ENCODE assay signal across 1 cellular context in the genomic region with DNA sequence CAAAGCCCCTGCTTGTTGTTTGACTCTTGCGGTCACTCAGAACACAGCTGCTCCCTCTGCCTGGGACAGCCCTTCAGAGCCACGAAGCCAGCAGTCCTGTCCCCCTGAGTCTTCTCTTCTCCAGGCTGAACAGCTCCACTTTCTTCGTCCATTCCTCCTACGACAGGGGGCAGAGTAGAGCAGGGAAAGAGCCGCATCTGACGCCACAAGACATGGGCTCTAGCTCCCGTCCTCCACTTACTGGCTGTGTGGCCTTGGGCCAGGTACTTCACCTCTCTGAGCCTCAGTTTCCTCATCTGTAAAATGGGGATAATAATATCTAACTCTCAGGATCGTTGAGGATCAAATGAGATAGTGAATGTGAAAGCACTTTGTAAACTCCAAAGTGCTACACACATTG.
TF ChIP-seq lines count a peak whose summit lies in the region.

No MANE protein-coding gene starts in this region.

TF ChIP-seq in K562, 482 proteins besides CTCF, POLR2A, EP300 and RAD21 (continued from another document and continues in another):
- TF ChIP-seq, protein P1, sequence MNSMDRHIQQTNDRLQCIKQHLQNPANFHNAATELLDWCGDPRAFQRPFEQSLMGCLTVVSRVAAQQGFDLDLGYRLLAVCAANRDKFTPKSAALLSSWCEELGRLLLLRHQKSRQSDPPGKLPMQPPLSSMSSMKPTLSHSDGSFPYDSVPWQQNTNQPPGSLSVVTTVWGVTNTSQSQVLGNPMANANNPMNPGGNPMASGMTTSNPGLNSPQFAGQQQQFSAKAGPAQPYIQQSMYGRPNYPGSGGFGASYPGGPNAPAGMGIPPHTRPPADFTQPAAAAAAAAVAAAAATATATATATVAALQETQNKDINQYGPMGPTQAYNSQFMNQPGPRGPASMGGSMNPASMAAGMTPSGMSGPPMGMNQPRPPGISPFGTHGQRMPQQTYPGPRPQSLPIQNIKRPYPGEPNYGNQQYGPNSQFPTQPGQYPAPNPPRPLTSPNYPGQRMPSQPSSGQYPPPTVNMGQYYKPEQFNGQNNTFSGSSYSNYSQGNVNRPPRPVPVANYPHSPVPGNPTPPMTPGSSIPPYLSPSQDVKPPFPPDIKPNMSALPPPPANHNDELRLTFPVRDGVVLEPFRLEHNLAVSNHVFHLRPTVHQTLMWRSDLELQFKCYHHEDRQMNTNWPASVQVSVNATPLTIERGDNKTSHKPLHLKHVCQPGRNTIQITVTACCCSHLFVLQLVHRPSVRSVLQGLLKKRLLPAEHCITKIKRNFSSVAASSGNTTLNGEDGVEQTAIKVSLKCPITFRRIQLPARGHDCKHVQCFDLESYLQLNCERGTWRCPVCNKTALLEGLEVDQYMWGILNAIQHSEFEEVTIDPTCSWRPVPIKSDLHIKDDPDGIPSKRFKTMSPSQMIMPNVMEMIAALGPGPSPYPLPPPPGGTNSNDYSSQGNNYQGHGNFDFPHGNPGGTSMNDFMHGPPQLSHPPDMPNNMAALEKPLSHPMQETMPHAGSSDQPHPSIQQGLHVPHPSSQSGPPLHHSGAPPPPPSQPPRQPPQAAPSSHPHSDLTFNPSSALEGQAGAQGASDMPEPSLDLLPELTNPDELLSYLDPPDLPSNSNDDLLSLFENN (IDR thresholded peaks at IDR 0.05; ENCODE audit: low read depth in 2 of 2, low read length in 2 of 2): no peak
- TF ChIP-seq NRF1 (conservative IDR thresholded peaks at IDR 0.05 in 1 of 2, IDR thresholded peaks at IDR 0.05 in 1 of 2) (no peak), SREBF1 (IDR thresholded peaks at IDR 0.05; ENCODE audit: borderline replicate concordance, low read depth, low read length) (no peak), ZNF830 (CRISPR knock-in tag; IDR thresholded peaks at IDR 0.05) (no peak), POU5F1 (IDR thresholded peaks at IDR 0.05; ENCODE audit: borderline replicate concordance, low read depth, low read length, partially characterized antibody) (no peak), ZNF408 (CRISPR knock-in tag; IDR thresholded peaks at IDR 0.05; ENCODE audit: low read depth) (no peak), MECOM (CRISPR knock-in tag; IDR thresholded peaks at IDR 0.05) (no peak), NCOA2 (IDR thresholded peaks at IDR 0.05; ENCODE audit: partially characterized antibody in 2 of 2) (no peak), RBM14 (IDR thresholded peaks at IDR 0.05; ENCODE audit: borderline replicate concordance, insufficient read depth, low read depth, low read length) (no peak), ZNF717 (CRISPR knock-in tag; IDR thresholded peaks at IDR 0.05) (no peak), STAT5B (CRISPR knock-in tag; IDR thresholded peaks at IDR 0.05) (no peak), BRF1 (IDR thresholded peaks at IDR 0.05; ENCODE audit: borderline replicate concordance, extremely low read depth, insufficient read length) (no peak), ESRRA (IDR thresholded peaks at IDR 0.05; ENCODE audit: borderline replicate concordance, low read depth) (peak; percentile 51; the same call in 1 of the 2 replicates), ZNF263 (CRISPR knock-in tag; IDR thresholded peaks at IDR 0.05; ENCODE audit: borderline replicate concordance) (0 out of 2 replicates have a peak, but pooled peaks have one; percentile 34), FOXA1 (IDR thresholded peaks at IDR 0.05; ENCODE audit: borderline replicate concordance) (no peak), TSC22D4 (tag; IDR thresholded peaks at IDR 0.05) (no peak), KLF16 (IDR thresholded peaks at IDR 0.05) (no peak), BRCA1 (IDR thresholded peaks at IDR 0.05) (no peak), BRCA1 (CRISPR knock-in tag; IDR thresholded peaks at IDR 0.05) (no peak), KDM2B (CRISPR knock-in tag; IDR thresholded peaks at IDR 0.05) (no peak), CBFA2T3 (IDR thresholded peaks at IDR 0.05) (no peak), COPS2 (conservative IDR thresholded peaks at IDR 0.05) (no peak), JUNB (CRISPR knock-in tag; conservative IDR thresholded peaks at IDR 0.05) (no peak), ZBTB7A (IDR thresholded peaks at IDR 0.05; ENCODE audit: borderline replicate concordance, control insufficient read depth, low read depth, low read length) (no peak), ZNF589 (CRISPR knock-in tag; IDR thresholded peaks at IDR 0.05; ENCODE audit: low read depth) (no peak), SIN3B (IDR thresholded peaks at IDR 0.05; ENCODE audit: low read depth) (no peak), FOXM1 (IDR thresholded peaks at IDR 0.05; ENCODE audit: low read depth) (peak; percentile 55; the same call in 1 of the 2 replicates), FOXM1 (CRISPR knock-in tag; IDR thresholded peaks at IDR 0.05; ENCODE audit: low read depth) (no peak), KHSRP (IDR thresholded peaks at IDR 0.05) (no peak)
- TF ChIP-seq, protein P2, sequence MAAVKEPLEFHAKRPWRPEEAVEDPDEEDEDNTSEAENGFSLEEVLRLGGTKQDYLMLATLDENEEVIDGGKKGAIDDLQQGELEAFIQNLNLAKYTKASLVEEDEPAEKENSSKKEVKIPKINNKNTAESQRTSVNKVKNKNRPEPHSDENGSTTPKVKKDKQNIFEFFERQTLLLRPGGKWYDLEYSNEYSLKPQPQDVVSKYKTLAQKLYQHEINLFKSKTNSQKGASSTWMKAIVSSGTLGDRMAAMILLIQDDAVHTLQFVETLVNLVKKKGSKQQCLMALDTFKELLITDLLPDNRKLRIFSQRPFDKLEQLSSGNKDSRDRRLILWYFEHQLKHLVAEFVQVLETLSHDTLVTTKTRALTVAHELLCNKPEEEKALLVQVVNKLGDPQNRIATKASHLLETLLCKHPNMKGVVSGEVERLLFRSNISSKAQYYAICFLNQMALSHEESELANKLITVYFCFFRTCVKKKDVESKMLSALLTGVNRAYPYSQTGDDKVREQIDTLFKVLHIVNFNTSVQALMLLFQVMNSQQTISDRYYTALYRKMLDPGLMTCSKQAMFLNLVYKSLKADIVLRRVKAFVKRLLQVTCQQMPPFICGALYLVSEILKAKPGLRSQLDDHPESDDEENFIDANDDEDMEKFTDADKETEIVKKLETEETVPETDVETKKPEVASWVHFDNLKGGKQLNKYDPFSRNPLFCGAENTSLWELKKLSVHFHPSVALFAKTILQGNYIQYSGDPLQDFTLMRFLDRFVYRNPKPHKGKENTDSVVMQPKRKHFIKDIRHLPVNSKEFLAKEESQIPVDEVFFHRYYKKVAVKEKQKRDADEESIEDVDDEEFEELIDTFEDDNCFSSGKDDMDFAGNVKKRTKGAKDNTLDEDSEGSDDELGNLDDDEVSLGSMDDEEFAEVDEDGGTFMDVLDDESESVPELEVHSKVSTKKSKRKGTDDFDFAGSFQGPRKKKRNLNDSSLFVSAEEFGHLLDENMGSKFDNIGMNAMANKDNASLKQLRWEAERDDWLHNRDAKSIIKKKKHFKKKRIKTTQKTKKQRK (IDR thresholded peaks at IDR 0.05; ENCODE audit: borderline replicate concordance, low read depth, low read length): no peak
- TF ChIP-seq, protein P3, sequence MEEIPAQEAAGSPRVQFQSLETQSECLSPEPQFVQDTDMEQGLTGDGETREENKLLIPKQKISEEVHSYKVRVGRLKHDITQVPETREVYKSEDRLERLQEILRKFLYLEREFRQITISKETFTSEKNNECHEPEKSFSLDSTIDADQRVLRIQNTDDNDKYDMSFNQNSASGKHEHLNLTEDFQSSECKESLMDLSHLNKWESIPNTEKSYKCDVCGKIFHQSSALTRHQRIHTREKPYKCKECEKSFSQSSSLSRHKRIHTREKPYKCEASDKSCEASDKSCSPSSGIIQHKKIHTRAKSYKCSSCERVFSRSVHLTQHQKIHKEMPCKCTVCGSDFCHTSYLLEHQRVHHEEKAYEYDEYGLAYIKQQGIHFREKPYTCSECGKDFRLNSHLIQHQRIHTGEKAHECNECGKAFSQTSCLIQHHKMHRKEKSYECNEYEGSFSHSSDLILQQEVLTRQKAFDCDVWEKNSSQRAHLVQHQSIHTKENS (CRISPR knock-in tag; IDR thresholded peaks at IDR 0.05): no peak
- TF ChIP-seq, protein P4, sequence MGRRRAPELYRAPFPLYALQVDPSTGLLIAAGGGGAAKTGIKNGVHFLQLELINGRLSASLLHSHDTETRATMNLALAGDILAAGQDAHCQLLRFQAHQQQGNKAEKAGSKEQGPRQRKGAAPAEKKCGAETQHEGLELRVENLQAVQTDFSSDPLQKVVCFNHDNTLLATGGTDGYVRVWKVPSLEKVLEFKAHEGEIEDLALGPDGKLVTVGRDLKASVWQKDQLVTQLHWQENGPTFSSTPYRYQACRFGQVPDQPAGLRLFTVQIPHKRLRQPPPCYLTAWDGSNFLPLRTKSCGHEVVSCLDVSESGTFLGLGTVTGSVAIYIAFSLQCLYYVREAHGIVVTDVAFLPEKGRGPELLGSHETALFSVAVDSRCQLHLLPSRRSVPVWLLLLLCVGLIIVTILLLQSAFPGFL (CRISPR knock-in tag; IDR thresholded peaks at IDR 0.05): no peak
- TF ChIP-seq, protein P5, sequence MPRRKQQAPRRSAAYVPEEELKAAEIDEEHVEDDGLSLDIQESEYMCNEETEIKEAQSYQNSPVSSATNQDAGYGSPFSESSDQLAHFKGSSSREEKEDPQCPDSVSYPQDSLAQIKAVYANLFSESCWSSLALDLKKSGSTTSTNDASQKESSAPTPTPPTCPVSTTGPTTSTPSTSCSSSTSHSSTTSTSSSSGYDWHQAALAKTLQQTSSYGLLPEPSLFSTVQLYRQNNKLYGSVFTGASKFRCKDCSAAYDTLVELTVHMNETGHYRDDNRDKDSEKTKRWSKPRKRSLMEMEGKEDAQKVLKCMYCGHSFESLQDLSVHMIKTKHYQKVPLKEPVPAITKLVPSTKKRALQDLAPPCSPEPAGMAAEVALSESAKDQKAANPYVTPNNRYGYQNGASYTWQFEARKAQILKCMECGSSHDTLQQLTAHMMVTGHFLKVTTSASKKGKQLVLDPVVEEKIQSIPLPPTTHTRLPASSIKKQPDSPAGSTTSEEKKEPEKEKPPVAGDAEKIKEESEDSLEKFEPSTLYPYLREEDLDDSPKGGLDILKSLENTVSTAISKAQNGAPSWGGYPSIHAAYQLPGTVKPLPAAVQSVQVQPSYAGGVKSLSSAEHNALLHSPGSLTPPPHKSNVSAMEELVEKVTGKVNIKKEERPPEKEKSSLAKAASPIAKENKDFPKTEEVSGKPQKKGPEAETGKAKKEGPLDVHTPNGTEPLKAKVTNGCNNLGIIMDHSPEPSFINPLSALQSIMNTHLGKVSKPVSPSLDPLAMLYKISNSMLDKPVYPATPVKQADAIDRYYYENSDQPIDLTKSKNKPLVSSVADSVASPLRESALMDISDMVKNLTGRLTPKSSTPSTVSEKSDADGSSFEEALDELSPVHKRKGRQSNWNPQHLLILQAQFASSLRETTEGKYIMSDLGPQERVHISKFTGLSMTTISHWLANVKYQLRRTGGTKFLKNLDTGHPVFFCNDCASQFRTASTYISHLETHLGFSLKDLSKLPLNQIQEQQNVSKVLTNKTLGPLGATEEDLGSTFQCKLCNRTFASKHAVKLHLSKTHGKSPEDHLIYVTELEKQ (CRISPR knock-in tag; IDR thresholded peaks at IDR 0.05): no peak
- TF ChIP-seq, protein P6, sequence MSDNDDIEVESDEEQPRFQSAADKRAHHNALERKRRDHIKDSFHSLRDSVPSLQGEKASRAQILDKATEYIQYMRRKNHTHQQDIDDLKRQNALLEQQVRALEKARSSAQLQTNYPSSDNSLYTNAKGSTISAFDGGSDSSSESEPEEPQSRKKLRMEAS (CRISPR knock-in tag; IDR thresholded peaks at IDR 0.05): no peak
- TF ChIP-seq, protein P7, sequence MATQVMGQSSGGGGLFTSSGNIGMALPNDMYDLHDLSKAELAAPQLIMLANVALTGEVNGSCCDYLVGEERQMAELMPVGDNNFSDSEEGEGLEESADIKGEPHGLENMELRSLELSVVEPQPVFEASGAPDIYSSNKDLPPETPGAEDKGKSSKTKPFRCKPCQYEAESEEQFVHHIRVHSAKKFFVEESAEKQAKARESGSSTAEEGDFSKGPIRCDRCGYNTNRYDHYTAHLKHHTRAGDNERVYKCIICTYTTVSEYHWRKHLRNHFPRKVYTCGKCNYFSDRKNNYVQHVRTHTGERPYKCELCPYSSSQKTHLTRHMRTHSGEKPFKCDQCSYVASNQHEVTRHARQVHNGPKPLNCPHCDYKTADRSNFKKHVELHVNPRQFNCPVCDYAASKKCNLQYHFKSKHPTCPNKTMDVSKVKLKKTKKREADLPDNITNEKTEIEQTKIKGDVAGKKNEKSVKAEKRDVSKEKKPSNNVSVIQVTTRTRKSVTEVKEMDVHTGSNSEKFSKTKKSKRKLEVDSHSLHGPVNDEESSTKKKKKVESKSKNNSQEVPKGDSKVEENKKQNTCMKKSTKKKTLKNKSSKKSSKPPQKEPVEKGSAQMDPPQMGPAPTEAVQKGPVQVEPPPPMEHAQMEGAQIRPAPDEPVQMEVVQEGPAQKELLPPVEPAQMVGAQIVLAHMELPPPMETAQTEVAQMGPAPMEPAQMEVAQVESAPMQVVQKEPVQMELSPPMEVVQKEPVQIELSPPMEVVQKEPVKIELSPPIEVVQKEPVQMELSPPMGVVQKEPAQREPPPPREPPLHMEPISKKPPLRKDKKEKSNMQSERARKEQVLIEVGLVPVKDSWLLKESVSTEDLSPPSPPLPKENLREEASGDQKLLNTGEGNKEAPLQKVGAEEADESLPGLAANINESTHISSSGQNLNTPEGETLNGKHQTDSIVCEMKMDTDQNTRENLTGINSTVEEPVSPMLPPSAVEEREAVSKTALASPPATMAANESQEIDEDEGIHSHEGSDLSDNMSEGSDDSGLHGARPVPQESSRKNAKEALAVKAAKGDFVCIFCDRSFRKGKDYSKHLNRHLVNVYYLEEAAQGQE (CRISPR knock-in tag; IDR thresholded peaks at IDR 0.05; ENCODE audit: low read depth): no peak
- TF ChIP-seq, protein P8, sequence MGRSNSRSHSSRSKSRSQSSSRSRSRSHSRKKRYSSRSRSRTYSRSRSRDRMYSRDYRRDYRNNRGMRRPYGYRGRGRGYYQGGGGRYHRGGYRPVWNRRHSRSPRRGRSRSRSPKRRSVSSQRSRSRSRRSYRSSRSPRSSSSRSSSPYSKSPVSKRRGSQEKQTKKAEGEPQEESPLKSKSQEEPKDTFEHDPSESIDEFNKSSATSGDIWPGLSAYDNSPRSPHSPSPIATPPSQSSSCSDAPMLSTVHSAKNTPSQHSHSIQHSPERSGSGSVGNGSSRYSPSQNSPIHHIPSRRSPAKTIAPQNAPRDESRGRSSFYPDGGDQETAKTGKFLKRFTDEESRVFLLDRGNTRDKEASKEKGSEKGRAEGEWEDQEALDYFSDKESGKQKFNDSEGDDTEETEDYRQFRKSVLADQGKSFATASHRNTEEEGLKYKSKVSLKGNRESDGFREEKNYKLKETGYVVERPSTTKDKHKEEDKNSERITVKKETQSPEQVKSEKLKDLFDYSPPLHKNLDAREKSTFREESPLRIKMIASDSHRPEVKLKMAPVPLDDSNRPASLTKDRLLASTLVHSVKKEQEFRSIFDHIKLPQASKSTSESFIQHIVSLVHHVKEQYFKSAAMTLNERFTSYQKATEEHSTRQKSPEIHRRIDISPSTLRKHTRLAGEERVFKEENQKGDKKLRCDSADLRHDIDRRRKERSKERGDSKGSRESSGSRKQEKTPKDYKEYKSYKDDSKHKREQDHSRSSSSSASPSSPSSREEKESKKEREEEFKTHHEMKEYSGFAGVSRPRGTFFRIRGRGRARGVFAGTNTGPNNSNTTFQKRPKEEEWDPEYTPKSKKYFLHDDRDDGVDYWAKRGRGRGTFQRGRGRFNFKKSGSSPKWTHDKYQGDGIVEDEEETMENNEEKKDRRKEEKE (IDR thresholded peaks at IDR 0.05; ENCODE audit: borderline replicate concordance in 1 of 2, control insufficient read depth in 1 of 2, low read depth in 2 of 2, low read length in 1 of 2): no peak
- TF ChIP-seq, protein P9, sequence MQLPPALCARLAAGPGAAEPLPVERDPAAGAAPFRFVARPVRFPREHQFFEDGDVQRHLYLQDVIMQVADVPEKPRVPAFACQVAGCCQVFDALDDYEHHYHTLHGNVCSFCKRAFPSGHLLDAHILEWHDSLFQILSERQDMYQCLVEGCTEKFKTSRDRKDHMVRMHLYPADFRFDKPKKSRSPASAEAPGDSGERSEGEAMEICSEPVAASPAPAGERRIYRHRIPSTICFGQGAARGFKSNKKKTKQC (CRISPR knock-in tag; IDR thresholded peaks at IDR 0.05): no peak
